ENCODE assay signal across 8 cellular contexts in the genomic region with DNA sequence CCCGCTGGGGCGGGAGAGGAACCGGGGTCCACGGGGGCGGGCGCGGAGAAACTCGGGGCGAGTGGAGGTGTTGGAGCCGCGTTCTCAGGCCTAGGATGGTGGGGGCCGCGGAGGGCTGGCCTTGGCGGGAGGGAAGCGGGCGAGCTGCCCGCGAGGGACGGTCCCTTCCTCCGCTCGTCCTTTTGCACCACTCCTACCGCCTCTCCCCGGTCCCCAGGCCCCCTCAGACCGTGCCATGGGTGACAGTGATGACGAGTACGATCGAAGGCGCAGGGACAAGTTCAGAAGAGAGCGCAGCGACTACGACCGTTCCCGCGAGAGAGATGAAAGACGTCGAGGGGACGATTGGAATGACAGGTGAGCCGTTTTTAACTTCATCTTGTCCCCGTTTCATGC. TPM values are rescaled to one million over a fixed set of nuclear protein-coding genes. Genes with fewer than 3 reads are reported as not detected.
DNase-seq lines count a peak whose midpoint lies in the region; ATAC-seq, FAIRE-seq and TF ChIP-seq lines count a peak whose summit lies in the region.

No MANE protein-coding gene starts in this region.

- TF ChIP-seq POLR2A in upper lobe of left lung (IDR thresholded peaks at IDR 0.05) = no peak

- peak; percentile 17 for ATAC-seq in HG02840 (IDR thresholded peaks at IDR 0.05; ENCODE audit: low FRiP score, unreplicated experiment)
- ATAC-seq in memory B cell (ENCODE audit: low read depth) = peak; percentile 5
- ATAC-seq in upper lobe of left lung (ENCODE audit: low FRiP score in 2 of 2) = peak; percentile 56 to 60

- peak overlapping the region; percentile 82 to 99 for H3K27ac ChIP-seq in coronary artery
- H3K27ac ChIP-seq in upper lobe of left lung = peak overlapping the region; percentile 92 to 98 (median 96)

- no peaks in the 10 kb centered on the region for H3K27me3 Mint-ChIP-seq in memory B cell

- H3K27ac Mint-ChIP-seq in memory B cell = peak overlapping the region; percentile 96

- H3K4me3 ChIP-seq in coronary artery (peak overlapping the region; percentile 93), upper lobe of left lung (peak overlapping the region; percentile 93 to 100 (median 97))

- no peaks in the 10 kb centered on the region for H3K27me3 ChIP-seq in upper lobe of left lung

- FAIRE-seq in RCC 7860 (lab: Jason Lieb, UNC) = no peak

- WGBS in upper lobe of left lung, 2 donors = 0 to 1% methylated on average over 20 to 37 of the region's 39 CpGs

- peaks cover 24% of the 10 kb centered on the region for H3K36me3 Mint-ChIP-seq in memory B cell

- peaks cover 10 to 56% (median 23%) of the 10 kb centered on the region in 4 donors for H3K36me3 ChIP-seq in upper lobe of left lung

- peak overlapping the region; percentile 99 for H3K4me3 Mint-ChIP-seq in memory B cell

- peaks cover 1% of the 10 kb centered on the region for H3K9me3 Mint-ChIP-seq in memory B cell

- TF ChIP-seq CTCF in coronary artery (IDR thresholded peaks at IDR 0.05) (no peak), upper lobe of left lung (IDR thresholded peaks at IDR 0.05) (no peak)

- no peaks in the 10 kb centered on the region for H3K9me3 ChIP-seq in upper lobe of left lung

- TF ChIP-seq EP300 in upper lobe of left lung (IDR thresholded peaks at IDR 0.05) = no peak

- H3K4me1 ChIP-seq in upper lobe of left lung = peaks cover 28 to 35% (median 31%) of the 10 kb centered on the region in 4 donors

- DNase-seq in NOMO-1 treated with DMSO at 0.1 percent for 48 hours (lab: John Stamatoyannopoulos, UW; ENCODE audit: unreplicated experiment) (peak; percentile 33), NOMO-1 treated with dmso at 0.1 percent for 144 hours (lab: John Stamatoyannopoulos, UW; ENCODE audit: unreplicated experiment) (no peak), RCC 7860 (ENCODE audit: low spot score) (peak; percentile 30), coronary artery (ENCODE audit: low spot score) (no peak), memory B cell (ENCODE audit: low spot score in 2 of 2) (no peak), upper lobe of left lung (no peak), NCI-H1417 treated with DMSO at 0.1 percent for 48 hours (lab: John Stamatoyannopoulos, UW) (no peak)

- H3K4me1 Mint-ChIP-seq in memory B cell = peaks cover 25% of the 10 kb centered on the region

RNA-seq across cellular contexts. Expression of a gene that starts 0.5 kb away (rescaled TPM):
- total RNA-seq in upper lobe of left lung = 100 to 1,000 TPM in 4 of 6 donors, 10 to 100 TPM in 2; 57.9 to 324 (median 111) TPM

RNA-seq across cellular contexts. Expression of a gene that starts 8.2 kb away (rescaled TPM):
- 10 to 100 TPM; 17.8 to 74.3 (median 67.3) TPM for total RNA-seq in upper lobe of left lung

RNA-seq across cellular contexts. Expression of a gene that starts 14.2 kb away (rescaled TPM):
- 1 to 10 TPM in 4 of 6 donors, under 1 TPM in 1, not detected in 1; 0.55 to 8.5 (median 4.8) TPM for total RNA-seq in upper lobe of left lung

RNA-seq across cellular contexts. Expression of a gene that starts 20.3 kb away (rescaled TPM):
- total RNA-seq in upper lobe of left lung = 1 to 10 TPM in 5 of 6 donors, not detected in 1; 1.3 to 2.9 (median 2.2) TPM

RNA-seq across cellular contexts. Expression of a gene that starts 22.8 kb away (rescaled TPM):
- total RNA-seq in upper lobe of left lung = 10 to 100 TPM; 14.5 to 50.1 (median 43.9) TPM

Comparison
In these comparisons a context has a peak if more than half of its experiments do, and no peak if none do; other contexts are left out.
1. DNase-seq: peak in NOMO-1 treated with DMSO at 0.1 percent for 48 hours (single experiment) and RCC 7860 (single experiment); none in NOMO-1 treated with dmso at 0.1 percent for 144 hours (single experiment), coronary artery (single experiment), memory B cell (0 of 2), upper lobe of left lung (0 of 2) and NCI-H1417 treated with DMSO at 0.1 percent for 48 hours (single experiment).
2. ATAC-seq: peak in every context shown above with its lines; median percentile 58 in upper lobe of left lung; 17 in HG02840; 5 in memory B cell.